ENCODE assay signal across 1 cellular context in the genomic region with DNA sequence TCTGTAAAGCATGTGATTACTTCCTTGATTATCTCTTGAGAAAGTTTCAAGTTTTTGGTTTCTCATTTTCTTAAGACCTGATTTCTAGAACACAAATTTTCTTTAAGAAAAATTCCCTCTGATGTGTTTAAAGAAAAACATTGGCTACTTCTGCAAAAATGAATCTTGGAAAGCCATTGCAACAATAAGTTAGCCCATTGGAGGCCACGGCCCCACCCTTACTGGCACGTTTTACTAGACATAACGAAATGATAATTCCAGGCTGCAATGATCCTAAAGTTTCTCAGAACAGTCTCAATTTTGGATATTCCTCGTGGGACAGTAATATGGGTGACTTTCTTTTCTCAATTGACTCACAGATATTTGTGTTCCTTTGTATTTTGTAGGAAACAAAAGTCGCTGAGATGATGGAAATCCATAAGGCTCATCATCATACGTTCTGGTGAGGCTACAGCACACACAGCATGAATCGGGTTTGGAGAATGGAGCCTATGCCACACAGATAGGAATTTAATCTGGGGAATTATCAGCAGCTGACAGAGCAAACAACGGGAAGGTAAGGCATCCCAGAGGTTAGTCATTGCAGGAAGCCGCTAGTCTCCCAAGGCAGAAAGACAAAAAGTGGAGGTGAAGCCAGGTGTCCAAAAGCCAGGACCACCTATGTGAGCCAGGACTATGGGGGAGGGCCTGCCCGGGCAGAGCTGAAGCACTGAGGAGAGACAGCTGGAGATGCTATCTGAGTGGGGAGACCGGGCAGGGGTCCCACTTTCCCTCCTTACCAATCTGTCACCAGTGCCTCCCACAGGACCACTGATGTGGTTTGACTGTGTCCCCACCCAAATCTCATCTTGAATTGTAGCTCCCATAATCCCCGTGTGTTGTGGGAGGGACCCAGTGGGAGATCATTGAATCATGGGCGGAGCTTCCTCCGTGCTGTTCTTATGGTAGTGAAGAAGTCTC.
TF ChIP-seq lines count a peak whose summit lies in the region.

No MANE protein-coding gene starts in this region.

TF ChIP-seq in IMR-90, 13 proteins besides CTCF, POLR2A, EP300 and RAD21:
- TF ChIP-seq NFE2L2 (IDR thresholded peaks at IDR 0.05; ENCODE audit: low read depth, low read length) (no peak), RCOR1 (IDR thresholded peaks at IDR 0.05; ENCODE audit: insufficient replicate concordance, low read length) (no peak), MAFK (IDR thresholded peaks at IDR 0.05; ENCODE audit: low read depth, low read length) (no peak)
- TF ChIP-seq, protein P1, sequence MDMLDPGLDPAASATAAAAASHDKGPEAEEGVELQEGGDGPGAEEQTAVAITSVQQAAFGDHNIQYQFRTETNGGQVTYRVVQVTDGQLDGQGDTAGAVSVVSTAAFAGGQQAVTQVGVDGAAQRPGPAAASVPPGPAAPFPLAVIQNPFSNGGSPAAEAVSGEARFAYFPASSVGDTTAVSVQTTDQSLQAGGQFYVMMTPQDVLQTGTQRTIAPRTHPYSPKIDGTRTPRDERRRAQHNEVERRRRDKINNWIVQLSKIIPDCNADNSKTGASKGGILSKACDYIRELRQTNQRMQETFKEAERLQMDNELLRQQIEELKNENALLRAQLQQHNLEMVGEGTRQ (IDR thresholded peaks at IDR 0.05; ENCODE audit: low read depth, low read length), result no peak
